Comparison of ENCODE assay signal across 33 cellular contexts in the genomic region with DNA sequence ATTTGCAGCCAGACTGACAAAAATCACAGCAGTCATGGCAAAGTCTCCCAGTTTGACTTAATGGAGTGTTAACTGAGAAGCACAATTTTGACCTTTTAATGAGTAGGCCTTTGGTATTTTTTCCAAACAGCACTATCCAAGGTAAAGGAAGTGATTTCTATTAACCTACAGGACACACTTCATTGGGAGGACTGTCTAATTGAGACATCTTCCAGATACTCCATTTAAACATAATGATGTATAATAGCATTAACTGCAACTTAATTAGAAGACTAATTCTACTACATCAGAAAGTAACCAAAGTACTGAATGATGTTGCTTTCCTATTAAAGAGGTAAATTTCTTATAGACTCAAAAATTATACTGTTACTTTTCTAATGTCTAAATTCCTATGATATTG.
"Had no signal": no experiment of that assay in that cellular context is flagged by ENCODE, and none has a peak within 500 bp of the region (broad histone marks: within the 10 kb centered on the region; RNA-seq: fewer than 3 reads in every experiment).

No MANE protein-coding gene starts in this region.

- H3K4me1 ChIP-seq: adrenal gland, ascending aorta, body of pancreas, breast epithelium had no signal

- H3K27me3 ChIP-seq: adrenal gland, ascending aorta, body of pancreas, brain microvascular endothelial cell, breast epithelium, cardiac muscle cell had no signal

- H3K9me3 ChIP-seq: body of pancreas had no signal

- H3K27ac ChIP-seq: adrenal gland, ascending aorta, body of pancreas, brain microvascular endothelial cell, breast epithelium, cardiac muscle cell had no signal

- H3K4me3 ChIP-seq: adrenal gland, ascending aorta, body of pancreas, breast epithelium, cardiac muscle cell had no signal

- FAIRE-seq: astrocyte, bronchial epithelial cell, colon had no signal

- H3K36me3 ChIP-seq: adrenal gland, ascending aorta, brain microvascular endothelial cell, breast epithelium, cardiac muscle cell had no signal

- DNase-seq: activated effector memory CD4-positive, alpha-beta T cell treated with anti-CD3 and anti-CD28 coated beads, Interleukin-2, amount 50 U/mL, for 16 hours; activated effector memory CD4-positive, alpha-beta T cell treated with Interleukin-2 at 50 U/mL for 16 hours; activated gamma-delta T cell; activated gamma-delta T cell treated with Interleukin-2 at 50 U/mL for 16 hours; activated naive CD4-positive, alpha-beta T cell; activated naive CD4-positive, alpha-beta T cell treated with anti-CD3 and anti-CD28 coated beads for 36 hours; activated naive CD4-positive, alpha-beta T cell treated with anti-CD3 and anti-CD28 coated beads, Interleukin-2, amount 10 ng/mL, durations not matched to agents 7 days and 5 days; activated naive CD4-positive, alpha-beta T cell treated with anti-CD3 and anti-CD28 coated beads, Interleukin-2, amount 50 U/mL, for 16 hours; activated naive CD4-positive, alpha-beta T cell treated with Interleukin-2 at 50 U/mL for 16 hours; activated naive CD8-positive, alpha-beta T cell treated with anti-CD3 and anti-CD28 coated beads for 36 hours; activated naive CD8-positive, alpha-beta T cell treated with anti-CD3 and anti-CD28 coated beads, Interleukin-2, amount 10 ng/mL, durations not matched to agents 7 days and 5 days; activated naive CD8-positive, alpha-beta T cell treated with anti-CD3 and anti-CD28 coated beads, Interleukin-2, amount 50 U/mL, for 24 hours; activated T-cell treated with anti-CD3 and anti-CD28 coated beads, Interleukin-2, amount 50 U/mL, for 4 hours; activated T-cell treated with anti-CD3 and anti-CD28 coated beads, Interleukin-2, amount 50 U/mL, for 48 hours; activated T-cell treated with anti-CD3 and anti-CD28 coated beads, Interleukin-2, amount 50 U/mL, for 72 hours; adrenal gland; amniotic stem cell; amygdala; anterior cingulate cortex; aorta; body of pancreas; brain microvascular endothelial cell; caudate nucleus; central memory CD4-positive, alpha-beta T cell; cerebellar nuclear complex had no signal

- ATAC-seq: activated naive CD4-positive, alpha-beta T cell treated with anti-CD3 and anti-CD28 coated beads, Interleukin-2, amount 50 U/mL, for 72 hours; activated naive CD8-positive, alpha-beta T cell treated with anti-CD3 and anti-CD28 coated beads, Interleukin-2, amount 50 U/mL, for 24 hours; activated T-cell treated with anti-CD3 and anti-CD28 coated beads, Interleukin-2, amount 50 U/mL, for 4 hours; activated T-cell treated with anti-CD3 and anti-CD28 coated beads, Interleukin-2, amount 50 U/mL, for 72 hours; activated T-helper 17 cell treated with anti-CD3 and anti-CD28 coated beads, Interleukin-2, amount 50 U/mL, for 72 hours; body of pancreas had no signal
